In genomic region chr5:87382224-87382623, GRCh38 we compare ENCODE assay signal across 15 cellular contexts. TPM values are rescaled to one million over a fixed set of nuclear protein-coding genes. Genes with fewer than 3 reads are reported as not detected.
DNase-seq lines count a peak whose midpoint lies in the region; ATAC-seq and TF ChIP-seq lines count a peak whose summit lies in the region.
"Had no signal": no experiment of that assay in that cellular context is flagged by ENCODE, and none has a peak within 500 bp of the region (broad histone marks: within the 10 kb centered on the region; RNA-seq: fewer than 3 reads in every experiment).

No MANE protein-coding gene starts in this region.

- H3K9ac ChIP-seq in HCT116 (ENCODE audit: low read length) = no peak overlapping the region

- no peak for ATAC-seq in HCT116
- no peak for ATAC-seq in T-helper 17 cell
- ATAC-seq in right cardiac atrium = no peak
- no peak for ATAC-seq in GM18498 (IDR thresholded peaks at IDR 0.05; ENCODE audit: unreplicated experiment)

- no peaks in the 10 kb centered on the region for H3K27me3 Mint-ChIP-seq in T-helper 17 cell
- H3K27me3 Mint-ChIP-seq: CD4-positive, alpha-beta T cell had no signal

- no peaks in the 10 kb centered on the region for H3K9me2 ChIP-seq in HCT116 (ENCODE audit: insufficient read depth)

- POLR2A ChIA-PET in HCT116 (lab: Charles Lee) = no interaction called here

- peaks cover 5% of the 10 kb centered on the region for H3K36me3 Mint-ChIP-seq in T-helper 17 cell (ENCODE audit: low read depth)

- H3K27me3 ChIP-seq in HCT116 (ENCODE audit: insufficient read depth, low read length) (no peaks in the 10 kb centered on the region), osteoblast (ENCODE audit: insufficient read depth, low read length) (no peaks in the 10 kb centered on the region), right cardiac atrium (ENCODE audit: control insufficient read depth, insufficient read depth) (no peaks in the 10 kb centered on the region)

- H3K79me2 ChIP-seq in HCT116 (ENCODE audit: insufficient read depth, low read length) (peaks cover 8% of the 10 kb centered on the region), osteoblast (ENCODE audit: insufficient read depth, low read length) (peaks cover 40% of the 10 kb centered on the region)

- no peaks in the 10 kb centered on the region for H3K9me3 ChIP-seq in HCT116 (ENCODE audit: control insufficient read depth in 1 of 2, insufficient read depth in 1 of 2, low read depth in 1 of 2, low read length in 2 of 2)
- no peaks in the 10 kb centered on the region for H3K9me3 ChIP-seq in T-helper 17 cell (ENCODE audit: control insufficient read depth, low read length, poor library complexity, severe bottlenecking)
- H3K9me3 ChIP-seq in osteoblast (ENCODE audit: low read depth, low read length) = no peaks in the 10 kb centered on the region
- no peaks in the 10 kb centered on the region for H3K9me3 ChIP-seq in right cardiac atrium (ENCODE audit: control insufficient read depth, low read length)
- H3K9me3 ChIP-seq: HAP-1 had no signal

- H3K4me1 ChIP-seq in HCT116 (ENCODE audit: control insufficient read depth in 1 of 2, insufficient read depth in 2 of 2, low read length in 2 of 2) (no peaks in the 10 kb centered on the region), osteoblast (ENCODE audit: insufficient read depth, low read length) (peaks cover 9% of the 10 kb centered on the region), right cardiac atrium (ENCODE audit: control insufficient read depth, insufficient read depth, low read length) (no peaks in the 10 kb centered on the region)
- H3K4me1 ChIP-seq: HAP-1 had no signal

- 98% methylated on average over 1 of the region's 1 CpG for WGBS in right cardiac atrium

- H3K36me3 ChIP-seq in HCT116 (ENCODE audit: control insufficient read depth in 1 of 2, insufficient read depth in 2 of 2, low read length in 2 of 2) = peaks cover 18 to 39% of the 10 kb centered on the region in 2 experiments; a peak in 3 of 4 replicates
- H3K36me3 ChIP-seq in osteoblast (ENCODE audit: insufficient read depth, low read length) = peaks cover 90% of the 10 kb centered on the region

- H4K20me1 ChIP-seq in HCT116 (ENCODE audit: insufficient read depth) = no peaks in the 10 kb centered on the region
- H4K20me1 ChIP-seq in osteoblast (ENCODE audit: insufficient read depth, low read length) = no peaks in the 10 kb centered on the region

- H3K4me3 ChIP-seq in HCT116 (replicated peaks in 1 of 2; ENCODE audit: low read depth in 1 of 2, low read length in 2 of 2) (no peak overlapping the region), osteoblast (ENCODE audit: insufficient read depth, low read length) (no peak overlapping the region), right cardiac atrium (ENCODE audit: low read length) (no peak overlapping the region)
- H3K4me3 ChIP-seq: HAP-1 had no signal

- RAD21 ChIA-PET in HCT116 (lab: Charles Lee; ENCODE audit: low non-redundant PET in 1 of 2, low total read pairs in 2 of 2, uncharacterized antibody in 2 of 2, unreplicated experiment in 2 of 2) = no interaction called here

- H3K27ac Mint-ChIP-seq in T-helper 17 cell = peak overlapping the region; percentile 45

- no peak for TF ChIP-seq POLR2A in HCT116 (IDR thresholded peaks at IDR 0.05; ENCODE audit: borderline replicate concordance, extremely low read depth, insufficient read depth, insufficient read length)

- TF ChIP-seq CTCF in HCT116 (IDR thresholded peaks at IDR 0.05 in 2 of 3, conservative IDR thresholded peaks at IDR 0.05 in 1 of 3; ENCODE audit: borderline replicate concordance in 1 of 3, insufficient read depth in 1 of 3, low read depth in 2 of 3, low read length in 2 of 3) (no peak), osteoblast (IDR thresholded peaks at IDR 0.05; ENCODE audit: extremely low read depth, low read depth, low read length) (no peak)

- no peak overlapping the region for H3K4me3 Mint-ChIP-seq in T-helper 17 cell
- H3K4me3 Mint-ChIP-seq: CD4-positive, alpha-beta T cell had no signal

- intact Hi-C loops in HCT116 (cut with micrococcal nuclease) = no loop called here
- intact Hi-C loops in right cardiac atrium (cut with DNase I) = no loop called here

- peaks cover 16% of the 10 kb centered on the region for H3K4me1 Mint-ChIP-seq in T-helper 17 cell

- CTCF ChIA-PET in HCT116 (lab: Charles Lee) = no interaction called here

- no peak for DNase-seq in HCT116 (ENCODE audit: low read depth, low spot score)
- no peak for DNase-seq in T-helper 17 cell
- peak; percentile 15 for DNase-seq in osteoblast (ENCODE audit: insufficient read length, low spot score, missing footprints)
- no peak for DNase-seq in NCI-H146 (lab: John Stamatoyannopoulos, UW)
- no peak for DNase-seq in right cardiac atrium
- DNase-seq: AML-193; CD4-positive, alpha-beta T cell; DMS153; DMS79; GDM1; Karpas-422; KBM-7 had no signal

- H2AFZ ChIP-seq in HCT116 (ENCODE audit: low read depth, low read length, poor library complexity, severe bottlenecking) (no peak overlapping the region), osteoblast (ENCODE audit: low read length) (no peak overlapping the region)

- TF ChIP-seq RAD21 in HCT116 (IDR thresholded peaks at IDR 0.05; ENCODE audit: low read depth) = no peak

- H3K27ac ChIP-seq in HCT116 (ENCODE audit: low read depth, low read length) (no peak overlapping the region), osteoblast (ENCODE audit: low read depth, low read length) (no peak overlapping the region), right cardiac atrium (ENCODE audit: low read length) (no peak overlapping the region)
- H3K27ac ChIP-seq: C4-2B had no signal

- no TSS peak for BruUV-seq in HCT116 (replicated peaks; lab: Mats Ljungman, UMichigan)

- no peak overlapping the region for H3K4me2 ChIP-seq in HCT116 (ENCODE audit: low read length)
- no peak overlapping the region for H3K4me2 ChIP-seq in osteoblast (ENCODE audit: insufficient read depth, low read length)

TF ChIP-seq in HCT116, 20 proteins besides CTCF, POLR2A, EP300 and RAD21:
- TF ChIP-seq CEBPB (IDR thresholded peaks at IDR 0.05; ENCODE audit: low read depth) (0 out of 2 replicates have a peak, but pooled peaks have one; percentile 16), POLR2AphosphoS5 (IDR thresholded peaks at IDR 0.05; ENCODE audit: low read depth, low read length) (no peak), ELF1 (IDR thresholded peaks at IDR 0.05; ENCODE audit: borderline replicate concordance, low read depth) (no peak)

RNA-seq across cellular contexts. Expression of gene CCNH, which starts 30.5 kb away (rescaled TPM):
- 63.2 TPM for total RNA-seq in HCT116 (2021; ENCODE audit: unreplicated experiment)
- polyA plus RNA-seq in HCT116 (2012) = 69.9 and 91.7 TPM in 2 replicates
- total RNA-seq in T-helper 17 cell = 100 to 1,000 TPM; 294 to 337 TPM
- 74.3 and 80.3 TPM in 2 replicates for total RNA-seq in osteoblast
- total RNA-seq in right cardiac atrium = 10 to 100 TPM; 23.4 to 42.8 (median 29.8) TPM
- polyA plus RNA-seq in right cardiac atrium = 39.6 TPM
